26 cellular contexts compared by ENCODE assay signal in the genomic region with DNA sequence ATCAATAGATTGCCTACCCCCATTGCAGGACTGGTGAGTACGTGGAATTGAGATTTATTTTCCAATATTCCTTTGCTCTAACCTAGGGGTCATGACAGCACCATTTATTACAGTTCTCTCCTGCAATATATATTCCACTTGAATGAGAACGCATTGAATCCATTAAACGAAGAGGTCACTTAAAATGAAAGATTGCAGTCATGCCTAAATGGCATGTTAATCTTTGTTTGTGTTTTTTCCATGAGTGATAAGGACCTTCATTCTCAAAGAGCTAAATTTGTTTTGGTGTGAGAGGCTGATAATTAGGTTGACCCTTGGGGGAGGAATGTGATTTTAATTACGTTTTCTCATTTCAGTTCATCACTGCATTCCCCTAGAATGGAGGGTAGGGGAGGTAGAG. TPM values are rescaled to one million over a fixed set of nuclear protein-coding genes. Genes with fewer than 3 reads are reported as not detected.
A peak's percentile ranks its signal among the peaks of the same experiment; 100 is the strongest.
DNase-seq lines count a peak whose midpoint lies in the region; ATAC-seq and TF ChIP-seq lines count a peak whose summit lies in the region.
"Had no signal": no experiment of that assay in that cellular context is flagged by ENCODE, and none has a peak within 500 bp of the region (broad histone marks: within the 10 kb centered on the region; RNA-seq: fewer than 3 reads in every experiment).

No MANE protein-coding gene starts in this region.

- no peaks in the 10 kb centered on the region for H3K9me2 ChIP-seq in Karpas-422 (replicated peaks; ENCODE audit: insufficient read depth, low read length)

- CTCF ChIA-PET in HEK293 (lab: Yijun Ruan, JAX): interaction anchor here (0.6 kb wide), 1 partner anchor 1885 kb away, joined by 3 read pairs; no protein-coding TSS in a partner anchor

- POLR2A ChIA-PET in HEK293 (lab: Yijun Ruan, JAX): interaction anchor here (2.0 kb wide), 1 partner anchor 19 kb away, joined by 4 read pairs; no protein-coding TSS in a partner anchor

- no peaks in the 10 kb centered on the region for H3K27me3 ChIP-seq in Karpas-422 (ENCODE audit: low read length)
- H3K27me3 ChIP-seq: adrenal gland; BLaER1 treated with 17β-estradiol and CSF1 and Interleukin-3, amounts not matched to agents 10 nM and 100 nM; esophagus muscularis mucosa; hepatocyte; tibial artery had no signal

- no peaks in the 10 kb centered on the region for H4K20me1 ChIP-seq in Karpas-422 (ENCODE audit: insufficient read depth, low read depth, low read length)
- H4K20me1 ChIP-seq: BLaER1 treated with 17β-estradiol and CSF1 and Interleukin-3, amounts not matched to agents 10 nM and 100 nM had no signal

- H3K36me3 Mint-ChIP-seq in mesothelial cell of epicardium: peaks cover 5% of the 10 kb centered on the region
- no peaks in the 10 kb centered on the region for H3K36me3 Mint-ChIP-seq in stimulated activated naive B cell treated with anti-CD40 and anti-IgM and Interleukin-4, amounts not matched to agents 10 μg/mL and 1 μg/mL and 100 μg/mL, for 72 hours
- H3K36me3 Mint-ChIP-seq: memory B cell had no signal

- peak overlapping the region; percentile 83 for H3K27ac Mint-ChIP-seq in mesothelial cell of epicardium
- no peak overlapping the region for H3K27ac Mint-ChIP-seq in stimulated activated naive B cell treated with anti-CD40 and anti-IgM and Interleukin-4, amounts not matched to agents 10 μg/mL and 1 μg/mL and 100 μg/mL, for 72 hours
- H3K27ac Mint-ChIP-seq: activated B cell treated with CpG ODN at 0.5 μM for 24 hours; activated naive CD4-positive, alpha-beta T cell treated with anti-CD3 and anti-CD28 coated beads for 36 hours; memory B cell had no signal

- DNase-seq in Caki2 (ENCODE audit: low read depth) (peak; percentile 59), SK-N-DZ (ENCODE audit: low spot score) (peak; percentile 58), mesothelial cell of epicardium (ENCODE audit: low spot score in 2 of 2, unreplicated experiment in 2 of 2) (no peak), Karpas-422 (no peak), SW480 (ENCODE audit: low spot score) (no peak)
- no peak for DNase-seq in stimulated activated naive B cell treated with anti-CD40 and anti-IgM and Interleukin-4, amounts not matched to agents 10 μg/mL and 1 μg/mL and 100 μg/mL, for 72 hours
- DNase-seq: activated B cell treated with CpG ODN at 0.5 μM for 24 hours; activated CD4-positive, alpha-beta T cell treated with anti-CD3 and anti-CD28 coated beads, Interleukin-2, amount 50 U/mL, for 1 hour; activated naive CD4-positive, alpha-beta T cell treated with anti-CD3 and anti-CD28 coated beads for 36 hours; adrenal gland; effector memory CD4-positive, alpha-beta T cell; left colon; NCI-H146; NCI-H2171; NCI-H510A; occipital lobe; SHP77 treated with DMSO at 0.1 percent for 48 hours; stimulated activated CD4-positive, alpha-beta T cell treated with anti-CD3 and anti-CD28 coated beads, Interleukin-1b, Interleukin-23, amount 100 ng/mL, for 48 hours; T-helper 1 cell; tibial artery had no signal

- H3K27me3 Mint-ChIP-seq in mesothelial cell of epicardium (ENCODE audit: low read depth): no peaks in the 10 kb centered on the region
- H3K27me3 Mint-ChIP-seq in stimulated activated naive B cell treated with anti-CD40 and anti-IgM and Interleukin-4, amounts not matched to agents 10 μg/mL and 1 μg/mL and 100 μg/mL, for 72 hours: no peaks in the 10 kb centered on the region

- H3K4me1 Mint-ChIP-seq in mesothelial cell of epicardium: peaks cover 40% of the 10 kb centered on the region
- H3K4me1 Mint-ChIP-seq in stimulated activated naive B cell treated with anti-CD40 and anti-IgM and Interleukin-4, amounts not matched to agents 10 μg/mL and 1 μg/mL and 100 μg/mL, for 72 hours: no peaks in the 10 kb centered on the region
- H3K4me1 Mint-ChIP-seq: activated B cell treated with CpG ODN at 0.5 μM for 24 hours, memory B cell had no signal

- H3K9me3 ChIP-seq in HEK293 (ENCODE audit: control insufficient read depth, insufficient read depth, low read depth, low read length) (no peaks in the 10 kb centered on the region), Karpas-422 (ENCODE audit: low read length) (no peaks in the 10 kb centered on the region)
- H3K9me3 ChIP-seq: adrenal gland; BLaER1 treated with 17β-estradiol and CSF1 and Interleukin-3, amounts not matched to agents 10 nM and 100 nM; esophagus muscularis mucosa; tibial artery had no signal

- no peak for ATAC-seq in stimulated activated naive B cell treated with anti-CD40 and anti-IgM and Interleukin-4, amounts not matched to agents 10 μg/mL and 1 μg/mL and 100 μg/mL, for 72 hours (replicated peaks)
- ATAC-seq: left colon had no signal

- no peaks in the 10 kb centered on the region for H3K79me2 ChIP-seq in Karpas-422 (ENCODE audit: low read length)
- H3K79me2 ChIP-seq: hepatocyte had no signal

- no peak overlapping the region for H3K9ac ChIP-seq in Karpas-422 (ENCODE audit: low read length)
- H3K9ac ChIP-seq: BLaER1 treated with 17β-estradiol and CSF1 and Interleukin-3, amounts not matched to agents 10 nM and 100 nM had no signal

- H3K27ac ChIP-seq in HEK293 (ENCODE audit: extremely low read depth, low read depth, low read length): no peak overlapping the region
- H3K27ac ChIP-seq in Karpas-422 (ENCODE audit: low read length): no peak overlapping the region
- H3K27ac ChIP-seq: adrenal gland; BLaER1 treated with 17β-estradiol and CSF1 and Interleukin-3, amounts not matched to agents 10 nM and 100 nM; esophagus muscularis mucosa; tibial artery had no signal

- peaks cover 3% of the 10 kb centered on the region for H3K9me3 Mint-ChIP-seq in mesothelial cell of epicardium
- H3K9me3 Mint-ChIP-seq in stimulated activated naive B cell treated with anti-CD40 and anti-IgM and Interleukin-4, amounts not matched to agents 10 μg/mL and 1 μg/mL and 100 μg/mL, for 72 hours: peaks cover 0 to 3% of the 10 kb centered on the region in 2 donors
- H3K9me3 Mint-ChIP-seq: activated B cell treated with CpG ODN at 0.5 μM for 24 hours; activated naive CD4-positive, alpha-beta T cell treated with anti-CD3 and anti-CD28 coated beads for 36 hours had no signal

- H3K4me2 ChIP-seq in Karpas-422 (ENCODE audit: low read depth, low read length, poor library complexity, severe bottlenecking): no peak overlapping the region
- H3K4me2 ChIP-seq: BLaER1 treated with 17β-estradiol and CSF1 and Interleukin-3, amounts not matched to agents 10 nM and 100 nM; hepatocyte had no signal

- H3K36me3 ChIP-seq in HEK293 (ENCODE audit: control insufficient read depth in 2 of 2, insufficient read depth in 1 of 2, low read length in 2 of 2): no peaks in the 10 kb centered on the region
- no peaks in the 10 kb centered on the region for H3K36me3 ChIP-seq in Karpas-422 (ENCODE audit: insufficient read depth, low read length)
- H3K36me3 ChIP-seq: adrenal gland; BLaER1 treated with 17β-estradiol and CSF1 and Interleukin-3, amounts not matched to agents 10 nM and 100 nM; esophagus muscularis mucosa; tibial artery had no signal

- H3K4me3 Mint-ChIP-seq in mesothelial cell of epicardium: peak overlapping the region; percentile 7
- H3K4me3 Mint-ChIP-seq in stimulated activated naive B cell treated with anti-CD40 and anti-IgM and Interleukin-4, amounts not matched to agents 10 μg/mL and 1 μg/mL and 100 μg/mL, for 72 hours: no peak overlapping the region
- H3K4me3 Mint-ChIP-seq: activated B cell treated with CpG ODN at 0.5 μM for 24 hours; activated naive CD4-positive, alpha-beta T cell treated with anti-CD3 and anti-CD28 coated beads for 36 hours; memory B cell had no signal

- no peak for TF ChIP-seq CTCF in HEK293 (tag by site-specific recombination; IDR thresholded peaks at IDR 0.05)
- no peak for TF ChIP-seq CTCF in mesothelial cell of epicardium (IDR thresholded peaks at IDR 0.05; ENCODE audit: unreplicated experiment)

- no peak overlapping the region for H2AFZ ChIP-seq in Karpas-422 (ENCODE audit: low read length)
- H2AFZ ChIP-seq: hepatocyte had no signal

- H3K4me3 ChIP-seq in HEK293 (ENCODE audit: low read depth, low read length) (no peak overlapping the region), Karpas-422 (ENCODE audit: low read length) (no peak overlapping the region)
- H3K4me3 ChIP-seq: adrenal gland; BLaER1 treated with 17β-estradiol and CSF1 and Interleukin-3, amounts not matched to agents 10 nM and 100 nM; esophagus muscularis mucosa; hepatocyte; smooth muscle cell; tibial artery had no signal

- H3K4me1 ChIP-seq in HEK293 (ENCODE audit: control insufficient read depth, insufficient read depth, low read length) (0 out of 2 replicates have a peak, but pooled peaks cover 3% of the 10 kb centered on the region), Karpas-422 (ENCODE audit: low read length) (no peaks in the 10 kb centered on the region)
- H3K4me1 ChIP-seq: adrenal gland, tibial artery had no signal

- in situ Hi-C loops in Caki2 (cut with HindIII; ENCODE audit: low pct_unique_long_range_greater_than_20kb, low sequenced_read_pairs): no loop called here

TF ChIP-seq in HEK293, 187 proteins besides CTCF, POLR2A, EP300 and RAD21 (continues in another document):
- TF ChIP-seq, protein P1, sequence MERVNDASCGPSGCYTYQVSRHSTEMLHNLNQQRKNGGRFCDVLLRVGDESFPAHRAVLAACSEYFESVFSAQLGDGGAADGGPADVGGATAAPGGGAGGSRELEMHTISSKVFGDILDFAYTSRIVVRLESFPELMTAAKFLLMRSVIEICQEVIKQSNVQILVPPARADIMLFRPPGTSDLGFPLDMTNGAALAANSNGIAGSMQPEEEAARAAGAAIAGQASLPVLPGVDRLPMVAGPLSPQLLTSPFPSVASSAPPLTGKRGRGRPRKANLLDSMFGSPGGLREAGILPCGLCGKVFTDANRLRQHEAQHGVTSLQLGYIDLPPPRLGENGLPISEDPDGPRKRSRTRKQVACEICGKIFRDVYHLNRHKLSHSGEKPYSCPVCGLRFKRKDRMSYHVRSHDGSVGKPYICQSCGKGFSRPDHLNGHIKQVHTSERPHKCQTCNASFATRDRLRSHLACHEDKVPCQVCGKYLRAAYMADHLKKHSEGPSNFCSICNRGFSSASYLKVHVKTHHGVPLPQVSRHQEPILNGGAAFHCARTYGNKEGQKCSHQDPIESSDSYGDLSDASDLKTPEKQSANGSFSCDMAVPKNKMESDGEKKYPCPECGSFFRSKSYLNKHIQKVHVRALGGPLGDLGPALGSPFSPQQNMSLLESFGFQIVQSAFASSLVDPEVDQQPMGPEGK (tag by site-specific recombination; IDR thresholded peaks at IDR 0.05): no peak

RNA-seq across cellular contexts. Expression of a gene that starts 13.5 kb away (rescaled TPM):
- total RNA-seq in Caki2 (2014; rRNA removed; shearing (Covaris generic); ENCODE audit: low replicate concordance): 204 and 241 TPM in 2 replicates
- polyA plus RNA-seq in SK-N-DZ (2014; cell fraction: cytosol; rRNA removed): 28.0 and 38.5 TPM in 2 replicates
- 45.5 and 57.4 TPM in 2 replicates for polyA plus RNA-seq in SK-N-DZ (2014; cell fraction: nucleus; rRNA removed)
- 65.1 to 66.8 TPM (median 65.2 TPM) in 3 replicates for total RNA-seq in mesothelial cell of epicardium
- total RNA-seq in Karpas-422 (2014; rRNA removed; shearing (Covaris generic); ENCODE audit: low replicate concordance): not detected in 2 replicates
- total RNA-seq: activated B cell treated with CpG ODN at 0.5 μM for 24 hours; activated naive CD4-positive, alpha-beta T cell treated with anti-CD3 and anti-CD28 coated beads for 36 hours had no signal

Comparison
In these comparisons a context has a peak if more than half of its experiments do, and no peak if none do; other contexts are left out.
1. DNase-seq: peak in Caki2 (single experiment) and SK-N-DZ (single experiment); none in mesothelial cell of epicardium (0 of 2), Karpas-422 (single experiment), SW480 (single experiment) and stimulated activated naive B cell treated with anti-CD40 and anti-IgM and Interleukin-4, amounts not matched to agents 10 μg/mL and 1 μg/mL and 100 μg/mL, for 72 hours (single experiment).
2. RNA of a gene that starts 13.5 kb away (total RNA-seq): 204 to 241 TPM in Caki2 and 65.1 to 66.8 TPM in mesothelial cell of epicardium; not detected in Karpas-422; every median in the first group is over 10 times any median in the second.